Comparison of ENCODE assay signal across 40 cellular contexts in genomic region chr12:52557481-52557880, GRCh38. TPM values are rescaled to one million over a fixed set of nuclear protein-coding genes. Genes with fewer than 3 reads are reported as not detected.
"Had no signal": no experiment of that assay in that cellular context is flagged by ENCODE, and none has a peak within 500 bp of the region (broad histone marks: within the 10 kb centered on the region; RNA-seq: fewer than 3 reads in every experiment).

No MANE protein-coding gene starts in this region.

- ATAC-seq: activated CD4-positive, alpha-beta T cell treated with anti-CD3 and anti-CD28 coated beads for 36 hours; activated CD8-positive, alpha-beta memory T cell treated with anti-CD3 and anti-CD28 coated beads, Interleukin-2, amount 10 ng/mL, durations not matched to agents 7 days and 5 days; activated CD8-positive, alpha-beta T cell treated with anti-CD3 and anti-CD28 coated beads, Interleukin-2, amount 10 ng/mL, durations not matched to agents 7 days and 5 days; activated naive CD8-positive, alpha-beta T cell treated with anti-CD3 and anti-CD28 coated beads, Interleukin-2, amount 50 U/mL, for 24 hours; body of pancreas; gastroesophageal sphincter; T-cell had no signal

- H3K4me3 ChIP-seq: adrenal gland, body of pancreas, coronary artery, dorsolateral prefrontal cortex, esophagus squamous epithelium, gastroesophageal sphincter had no signal

- H3K4me1 Mint-ChIP-seq: activated CD4-positive, alpha-beta T cell treated with anti-CD3 and anti-CD28 coated beads for 36 hours; activated CD4-positive, alpha-beta T cell treated with anti-CD3 and anti-CD28 coated beads, Interleukin-2, amount 10 ng/mL, durations not matched to agents 24 days and 14 days; activated naive CD8-positive, alpha-beta T cell treated with anti-CD3 and anti-CD28 coated beads for 36 hours had no signal

- H3K4me3 Mint-ChIP-seq: activated CD4-positive, alpha-beta memory T cell treated with anti-CD3 and anti-CD28 coated beads for 36 hours; activated CD4-positive, alpha-beta T cell treated with anti-CD3 and anti-CD28 coated beads for 36 hours; activated CD4-positive, alpha-beta T cell treated with anti-CD3 and anti-CD28 coated beads, Interleukin-2, amount 10 ng/mL, durations not matched to agents 24 days and 14 days; activated CD8-positive, alpha-beta memory T cell treated with anti-CD3 and anti-CD28 coated beads, Interleukin-2, amount 10 ng/mL, durations not matched to agents 7 days and 5 days; activated CD8-positive, alpha-beta T cell treated with anti-CD3 and anti-CD28 coated beads, Interleukin-2, amount 10 ng/mL, durations not matched to agents 7 days and 5 days; activated naive CD4-positive, alpha-beta T cell treated with anti-CD3 and anti-CD28 coated beads for 36 hours; activated naive CD4-positive, alpha-beta T cell treated with anti-CD3 and anti-CD28 coated beads, Interleukin-2, amount 50 U/mL, for 24 hours; activated naive CD8-positive, alpha-beta T cell treated with anti-CD3 and anti-CD28 coated beads for 36 hours; activated naive CD8-positive, alpha-beta T cell treated with anti-CD3 and anti-CD28 coated beads, Interleukin-2, amount 50 U/mL, for 24 hours; activated T-helper 1 cell treated with anti-CD3 and anti-CD28 coated beads, Interleukin-12 subunit alpha, Interleukin-12 subunit beta, Interleukin-2, Interleukin-4 antibody, amounts not matched to agents 30 ng/mL and 10 ng/mL and 1 ng/mL, durations not matched to agents 14 hours and 24 hours and 36 hours; dendritic cell treated with granulocyte-macrophage colony-stimulating factor and Interleukin-4, amounts not matched to agents 40 ng/mL and 50 ng/mL, for 4 days; T-cell; T-helper 1 cell treated with Interleukin-12 subunit alpha and Interleukin-12 subunit beta and Interleukin-4 antibody, amounts not matched to agents 30 μg/mL and 1 μg/mL, for 36 hours had no signal

- H3K36me3 ChIP-seq: adrenal gland, esophagus squamous epithelium, gastroesophageal sphincter had no signal

- H3K4me1 ChIP-seq: adrenal gland, body of pancreas, esophagus squamous epithelium, gastroesophageal sphincter had no signal

- H3K36me3 Mint-ChIP-seq: activated CD4-positive, alpha-beta memory T cell treated with anti-CD3 and anti-CD28 coated beads for 36 hours; activated CD8-positive, alpha-beta memory T cell treated with anti-CD3 and anti-CD28 coated beads, Interleukin-2, amount 10 ng/mL, durations not matched to agents 7 days and 5 days; activated naive CD4-positive, alpha-beta T cell treated with anti-CD3 and anti-CD28 coated beads, Interleukin-2, amount 50 U/mL, for 24 hours; activated naive CD8-positive, alpha-beta T cell treated with anti-CD3 and anti-CD28 coated beads for 36 hours; T-cell had no signal

- H3K27ac Mint-ChIP-seq: activated CD4-positive, alpha-beta memory T cell treated with anti-CD3 and anti-CD28 coated beads for 36 hours; activated CD4-positive, alpha-beta T cell treated with anti-CD3 and anti-CD28 coated beads for 36 hours; activated CD4-positive, alpha-beta T cell treated with anti-CD3 and anti-CD28 coated beads, Interleukin-2, amount 10 ng/mL, durations not matched to agents 24 days and 14 days; activated CD8-positive, alpha-beta memory T cell treated with anti-CD3 and anti-CD28 coated beads, Interleukin-2, amount 10 ng/mL, durations not matched to agents 7 days and 5 days; activated CD8-positive, alpha-beta T cell treated with anti-CD3 and anti-CD28 coated beads, Interleukin-2, amount 10 ng/mL, durations not matched to agents 7 days and 5 days; activated naive CD4-positive, alpha-beta T cell treated with anti-CD3 and anti-CD28 coated beads for 36 hours; activated naive CD4-positive, alpha-beta T cell treated with anti-CD3 and anti-CD28 coated beads, Interleukin-2, amount 50 U/mL, for 24 hours; activated naive CD8-positive, alpha-beta T cell treated with anti-CD3 and anti-CD28 coated beads for 36 hours; activated naive CD8-positive, alpha-beta T cell treated with anti-CD3 and anti-CD28 coated beads, Interleukin-2, amount 50 U/mL, for 24 hours; activated T-helper 1 cell treated with anti-CD3 and anti-CD28 coated beads, Interleukin-12 subunit alpha, Interleukin-12 subunit beta, Interleukin-2, Interleukin-4 antibody, amounts not matched to agents 30 ng/mL and 10 ng/mL and 1 ng/mL, durations not matched to agents 14 hours and 24 hours and 36 hours; activated T-helper 2 cell treated with anti-CD3 and anti-CD28 coated beads, Interferon-gamma antibody, Interleukin-2, Interleukin-4, amounts not matched to agents 10 μg/mL and 5 μg/mL and 100 μg/mL, durations not matched to agents 14 hours and 24 hours and 36 hours; dendritic cell treated with granulocyte-macrophage colony-stimulating factor and Interleukin-4, amounts not matched to agents 40 ng/mL and 50 ng/mL, for 4 days; T-cell; T-helper 1 cell treated with Interleukin-12 subunit alpha and Interleukin-12 subunit beta and Interleukin-4 antibody, amounts not matched to agents 30 μg/mL and 1 μg/mL, for 36 hours had no signal

- H3K9me3 ChIP-seq: adrenal gland, body of pancreas, esophagus squamous epithelium, gastroesophageal sphincter had no signal

- H3K27me3 Mint-ChIP-seq: activated naive CD8-positive, alpha-beta T cell treated with anti-CD3 and anti-CD28 coated beads for 36 hours had no signal

- DNase-seq: activated CD4-positive, alpha-beta memory T cell treated with anti-CD3 and anti-CD28 coated beads for 36 hours; activated CD4-positive, alpha-beta T cell treated with anti-CD3 and anti-CD28 coated beads for 36 hours; activated CD4-positive, alpha-beta T cell treated with anti-CD3 and anti-CD28 coated beads, Interleukin-2, amount 10 ng/mL, durations not matched to agents 24 days and 14 days; activated CD4-positive, CD25-positive, alpha-beta regulatory T cell; activated CD4-positive, CD25-positive, alpha-beta regulatory T cell treated with anti-CD3 and anti-CD28 coated beads, Interleukin-2, amount 50 U/mL, for 72 hours; activated CD8-positive, alpha-beta memory T cell treated with anti-CD3 and anti-CD28 coated beads, Interleukin-2, amount 10 ng/mL, durations not matched to agents 7 days and 5 days; activated CD8-positive, alpha-beta memory T cell treated with anti-CD3 and anti-CD28 coated beads, Interleukin-2, amount 50 U/mL, for 4 hours; activated CD8-positive, alpha-beta T cell treated with anti-CD3 and anti-CD28 coated beads, Interleukin-2, amount 10 ng/mL, durations not matched to agents 7 days and 5 days; activated effector memory CD4-positive, alpha-beta T cell treated with anti-CD3 and anti-CD28 coated beads, Interleukin-2, amount 50 U/mL, for 16 hours; activated naive CD4-positive, alpha-beta T cell treated with anti-CD3 and anti-CD28 coated beads for 36 hours; activated naive CD8-positive, alpha-beta T cell treated with anti-CD3 and anti-CD28 coated beads for 36 hours; activated naive CD8-positive, alpha-beta T cell treated with anti-CD3 and anti-CD28 coated beads, Interleukin-2, amount 50 U/mL, for 24 hours; activated T-cell treated with anti-CD3 and anti-CD28 coated beads, Interleukin-2, amount 50 U/mL, for 1 hour; activated T-cell treated with anti-CD3 and anti-CD28 coated beads, Interleukin-2, amount 50 U/mL, for 48 hours; adrenal gland; amygdala; body of pancreas; caudate nucleus; dorsolateral prefrontal cortex; effector memory CD4-positive, alpha-beta T cell; esophagus squamous epithelium; foreskin melanocyte; SW 1271; T-cell had no signal

- H3K27me3 ChIP-seq: adrenal gland, body of pancreas had no signal

- H3K9me3 Mint-ChIP-seq: activated CD4-positive, alpha-beta memory T cell treated with anti-CD3 and anti-CD28 coated beads for 36 hours; activated CD4-positive, alpha-beta T cell treated with anti-CD3 and anti-CD28 coated beads, Interleukin-2, amount 10 ng/mL, durations not matched to agents 24 days and 14 days; activated naive CD4-positive, alpha-beta T cell treated with anti-CD3 and anti-CD28 coated beads for 36 hours; activated naive CD4-positive, alpha-beta T cell treated with anti-CD3 and anti-CD28 coated beads, Interleukin-2, amount 50 U/mL, for 24 hours; activated naive CD8-positive, alpha-beta T cell treated with anti-CD3 and anti-CD28 coated beads for 36 hours; activated naive CD8-positive, alpha-beta T cell treated with anti-CD3 and anti-CD28 coated beads, Interleukin-2, amount 50 U/mL, for 24 hours; activated T-helper 1 cell treated with anti-CD3 and anti-CD28 coated beads, Interleukin-12 subunit alpha, Interleukin-12 subunit beta, Interleukin-2, Interleukin-4 antibody, amounts not matched to agents 30 ng/mL and 10 ng/mL and 1 ng/mL, durations not matched to agents 14 hours and 24 hours and 36 hours; activated T-helper 2 cell treated with anti-CD3 and anti-CD28 coated beads, Interferon-gamma antibody, Interleukin-2, Interleukin-4, amounts not matched to agents 10 μg/mL and 5 μg/mL and 100 μg/mL, durations not matched to agents 14 hours and 24 hours and 36 hours; dendritic cell treated with granulocyte-macrophage colony-stimulating factor and Interleukin-4, amounts not matched to agents 40 ng/mL and 50 ng/mL, for 4 days; T-cell; T-helper 1 cell treated with Interleukin-12 subunit alpha and Interleukin-12 subunit beta and Interleukin-4 antibody, amounts not matched to agents 30 μg/mL and 1 μg/mL, for 36 hours had no signal

- H3K27ac ChIP-seq: adrenal gland, body of pancreas, coronary artery, dorsolateral prefrontal cortex, epithelial cell of prostate, esophagus squamous epithelium, gastroesophageal sphincter had no signal

RNA-seq across cellular contexts. Expression of gene KRT71, which starts 4.5 kb away (rescaled TPM):
- total RNA-seq: activated CD4-positive, alpha-beta memory T cell treated with anti-CD3 and anti-CD28 coated beads for 36 hours; activated CD4-positive, alpha-beta T cell treated with anti-CD3 and anti-CD28 coated beads for 36 hours; activated CD4-positive, alpha-beta T cell treated with anti-CD3 and anti-CD28 coated beads, Interleukin-2, amount 10 ng/mL, durations not matched to agents 24 days and 14 days; activated CD8-positive, alpha-beta memory T cell treated with anti-CD3 and anti-CD28 coated beads for 36 hours; activated CD8-positive, alpha-beta memory T cell treated with anti-CD3 and anti-CD28 coated beads, Interleukin-2, amount 10 ng/mL, durations not matched to agents 7 days and 5 days; activated CD8-positive, alpha-beta T cell treated with anti-CD3 and anti-CD28 coated beads, Interleukin-2, amount 10 ng/mL, durations not matched to agents 7 days and 5 days; activated naive CD4-positive, alpha-beta T cell treated with anti-CD3 and anti-CD28 coated beads for 36 hours; activated naive CD8-positive, alpha-beta T cell treated with anti-CD3 and anti-CD28 coated beads for 36 hours; activated T-helper 1 cell treated with anti-CD3 and anti-CD28 coated beads, Interleukin-12 subunit alpha, Interleukin-12 subunit beta, Interleukin-2, Interleukin-4 antibody, amounts not matched to agents 30 ng/mL and 10 ng/mL and 1 ng/mL, durations not matched to agents 14 hours and 24 hours and 36 hours; activated T-helper 2 cell treated with anti-CD3 and anti-CD28 coated beads, Interferon-gamma antibody, Interleukin-2, Interleukin-4, amounts not matched to agents 10 μg/mL and 5 μg/mL and 100 μg/mL, durations not matched to agents 14 hours and 24 hours and 36 hours; adrenal gland; aorta; body of pancreas; endothelial cell of umbilical vein; esophagus squamous epithelium; fibroblast of lung; fibroblast of villous mesenchyme; gastroesophageal sphincter; glomerular endothelial cell; T-cell had no signal
- polyA plus RNA-seq: adrenal gland, aorta, endothelial cell of umbilical vein, esophagus, fibroblast of lung had no signal

RNA-seq across cellular contexts. Expression of gene KRT74, which starts 16.2 kb away (rescaled TPM):
- total RNA-seq: activated CD4-positive, alpha-beta memory T cell treated with anti-CD3 and anti-CD28 coated beads for 36 hours; activated CD4-positive, alpha-beta T cell treated with anti-CD3 and anti-CD28 coated beads for 36 hours; activated CD4-positive, alpha-beta T cell treated with anti-CD3 and anti-CD28 coated beads, Interleukin-2, amount 10 ng/mL, durations not matched to agents 24 days and 14 days; activated CD8-positive, alpha-beta memory T cell treated with anti-CD3 and anti-CD28 coated beads for 36 hours; activated CD8-positive, alpha-beta memory T cell treated with anti-CD3 and anti-CD28 coated beads, Interleukin-2, amount 10 ng/mL, durations not matched to agents 7 days and 5 days; activated CD8-positive, alpha-beta T cell treated with anti-CD3 and anti-CD28 coated beads, Interleukin-2, amount 10 ng/mL, durations not matched to agents 7 days and 5 days; activated naive CD4-positive, alpha-beta T cell treated with anti-CD3 and anti-CD28 coated beads for 36 hours; activated naive CD8-positive, alpha-beta T cell treated with anti-CD3 and anti-CD28 coated beads for 36 hours; activated T-helper 1 cell treated with anti-CD3 and anti-CD28 coated beads, Interleukin-12 subunit alpha, Interleukin-12 subunit beta, Interleukin-2, Interleukin-4 antibody, amounts not matched to agents 30 ng/mL and 10 ng/mL and 1 ng/mL, durations not matched to agents 14 hours and 24 hours and 36 hours; activated T-helper 2 cell treated with anti-CD3 and anti-CD28 coated beads, Interferon-gamma antibody, Interleukin-2, Interleukin-4, amounts not matched to agents 10 μg/mL and 5 μg/mL and 100 μg/mL, durations not matched to agents 14 hours and 24 hours and 36 hours; adrenal gland; aorta; body of pancreas; cerebellum; dorsolateral prefrontal cortex; endothelial cell of umbilical vein; fibroblast of lung; fibroblast of villous mesenchyme; gastroesophageal sphincter; glomerular endothelial cell had no signal
- polyA plus RNA-seq: adrenal gland, aorta, endothelial cell of umbilical vein, fibroblast of lung had no signal

RNA-seq across cellular contexts. Expression of gene KRT5, which starts 37.3 kb away (rescaled TPM):
- total RNA-seq: activated CD4-positive, alpha-beta memory T cell treated with anti-CD3 and anti-CD28 coated beads for 36 hours; activated CD4-positive, alpha-beta T cell treated with anti-CD3 and anti-CD28 coated beads for 36 hours; activated CD4-positive, alpha-beta T cell treated with anti-CD3 and anti-CD28 coated beads, Interleukin-2, amount 10 ng/mL, durations not matched to agents 24 days and 14 days; activated CD8-positive, alpha-beta memory T cell treated with anti-CD3 and anti-CD28 coated beads for 36 hours; activated CD8-positive, alpha-beta memory T cell treated with anti-CD3 and anti-CD28 coated beads, Interleukin-2, amount 10 ng/mL, durations not matched to agents 7 days and 5 days; activated CD8-positive, alpha-beta T cell treated with anti-CD3 and anti-CD28 coated beads, Interleukin-2, amount 10 ng/mL, durations not matched to agents 7 days and 5 days; activated naive CD4-positive, alpha-beta T cell treated with anti-CD3 and anti-CD28 coated beads for 36 hours; activated naive CD8-positive, alpha-beta T cell treated with anti-CD3 and anti-CD28 coated beads for 36 hours; activated T-helper 1 cell treated with anti-CD3 and anti-CD28 coated beads, Interleukin-12 subunit alpha, Interleukin-12 subunit beta, Interleukin-2, Interleukin-4 antibody, amounts not matched to agents 30 ng/mL and 10 ng/mL and 1 ng/mL, durations not matched to agents 14 hours and 24 hours and 36 hours; activated T-helper 2 cell treated with anti-CD3 and anti-CD28 coated beads, Interferon-gamma antibody, Interleukin-2, Interleukin-4, amounts not matched to agents 10 μg/mL and 5 μg/mL and 100 μg/mL, durations not matched to agents 14 hours and 24 hours and 36 hours; fibroblast of lung; glomerular endothelial cell; T-cell had no signal

RNA-seq across cellular contexts. Expression of gene KRT72, which starts 43.8 kb away (rescaled TPM):
- total RNA-seq: activated CD8-positive, alpha-beta memory T cell treated with anti-CD3 and anti-CD28 coated beads for 36 hours; activated T-helper 1 cell treated with anti-CD3 and anti-CD28 coated beads, Interleukin-12 subunit alpha, Interleukin-12 subunit beta, Interleukin-2, Interleukin-4 antibody, amounts not matched to agents 30 ng/mL and 10 ng/mL and 1 ng/mL, durations not matched to agents 14 hours and 24 hours and 36 hours; activated T-helper 2 cell treated with anti-CD3 and anti-CD28 coated beads, Interferon-gamma antibody, Interleukin-2, Interleukin-4, amounts not matched to agents 10 μg/mL and 5 μg/mL and 100 μg/mL, durations not matched to agents 14 hours and 24 hours and 36 hours; aorta; body of pancreas; cerebellum; endothelial cell of umbilical vein; esophagus squamous epithelium; fibroblast of lung; fibroblast of villous mesenchyme; gastroesophageal sphincter; glomerular endothelial cell had no signal
- polyA plus RNA-seq: endothelial cell of umbilical vein, esophagus, fibroblast of lung had no signal
